12 cellular contexts compared by ENCODE assay signal in genomic region chr10:44385423-44385725, GRCh38. TPM values are rescaled to one million over a fixed set of nuclear protein-coding genes. Genes with fewer than 3 reads are reported as not detected.
A peak's percentile ranks its signal among the peaks of the same experiment; 100 is the strongest.
DNase-seq lines count a peak whose midpoint lies in the region; ATAC-seq, FAIRE-seq and TF ChIP-seq lines count a peak whose summit lies in the region.
"Had no signal": no experiment of that assay in that cellular context is flagged by ENCODE, and none has a peak within 500 bp of the region (broad histone marks: within the 10 kb centered on the region; RNA-seq: fewer than 3 reads in every experiment).

No MANE protein-coding gene starts in this region.

- no peak for ATAC-seq in HG03521 (IDR thresholded peaks at IDR 0.05; ENCODE audit: unreplicated experiment)
- ATAC-seq in HG03108 (IDR thresholded peaks at IDR 0.05; ENCODE audit: unreplicated experiment) = no peak

- peaks cover 0 to 4% (median 0%) of the 10 kb centered on the region in 4 experiments; a peak in 1 of 8 replicates for H3K36me3 ChIP-seq in H1 (ENCODE audit: control insufficient read depth in 2 of 4, insufficient read depth in 4 of 4, low read length in 3 of 4)
- no peaks in the 10 kb centered on the region for H3K36me3 ChIP-seq in neuronal stem cell (replicated peaks in 1 of 2; ENCODE audit: control insufficient read depth in 2 of 2, insufficient read depth in 2 of 2, low read length in 2 of 2)

- peak; percentile 6 for DNase-seq in stimulated activated CD4-positive, alpha-beta T cell treated with anti-CD3 and anti-CD28 coated beads, Interleukin-15, amount 100 ng/mL, for 24 hours
- no peak for DNase-seq in stimulated activated CD4-positive, alpha-beta T cell treated with anti-CD3 and anti-CD28 coated beads, Interleukin-1b, Interleukin-23, amount 100 ng/mL, for 48 hours
- DNase-seq in H1 (ENCODE audit: low read depth in 1 of 2, low spot score in 2 of 2) = no peak
- no peak for DNase-seq in neuronal stem cell (ENCODE audit: low spot score)
- DNase-seq in A172 (ENCODE audit: low spot score) = no peak
- DNase-seq in T-helper 9 cell = no peak
- DNase-seq: NCI-H748 treated with DMSO at 0.1 percent for 48 hours; stimulated activated CD8-positive, alpha-beta memory T cell treated with anti-CD3 and anti-CD28 coated beads, Interleukin-4, amount 100 ng/mL, for 48 hours had no signal

- H3K9ac ChIP-seq in H1 (replicated peaks in 1 of 4; ENCODE audit: extremely low read depth in 1 of 4, low read depth in 3 of 4, low read length in 3 of 4) = no peak overlapping the region
- H3K9ac ChIP-seq in neuronal stem cell (ENCODE audit: low read depth, low read length, poor library complexity) = no peak overlapping the region

- CTCF ChIA-PET in H1 (lab: Charles Lee; ENCODE audit: partially characterized antibody) = interaction anchor here (0.8 to 3.6 kb wide), 22 partner anchors 12 to 702 kb away, joined by 3 to 32 read pairs (median 4); no protein-coding TSS in a partner anchor

- peaks cover 0 to 13% of the 10 kb centered on the region in 2 experiments for H4K20me1 ChIP-seq in H1 (replicated peaks in 1 of 2; ENCODE audit: control insufficient read depth in 1 of 2, insufficient read depth in 2 of 2, low read length in 2 of 2)

- H4K5ac ChIP-seq in H1 (ENCODE audit: insufficient read length, low read depth, low read length) = no peak overlapping the region

- no peak for TF ChIP-seq CTCF in H1 (IDR thresholded peaks at IDR 0.05; ENCODE audit: control extremely low read depth in 1 of 3, insufficient read depth in 1 of 3, low read depth in 1 of 3, low read length in 3 of 3)

- H3K23me2 ChIP-seq in H1 (ENCODE audit: low read depth, low read length) = peaks cover 34% of the 10 kb centered on the region; the same call in 1 of the 2 replicates

- H3K4ac ChIP-seq in H1 (replicated peaks; ENCODE audit: insufficient read length, low read depth, low read length) (peak overlapping the region; percentile 82), neuronal stem cell (ENCODE audit: low read length) (no peak overlapping the region)

- H2BK12ac ChIP-seq in H1 (ENCODE audit: low read depth, low read length) (peak overlapping the region; percentile 55; the same call in 1 of the 2 replicates), neuronal stem cell (ENCODE audit: low read length) (peak overlapping the region; percentile 22)

- H2BK20ac ChIP-seq in H1 (ENCODE audit: low read length) = no peak overlapping the region

- H3K23ac ChIP-seq in H1 (ENCODE audit: insufficient read length) (no peak overlapping the region), neuronal stem cell (ENCODE audit: low read depth, low read length, poor library complexity) (no peak overlapping the region)

- H3K4me3 ChIP-seq in H1 (ENCODE audit: extremely low read depth in 1 of 4, insufficient read depth in 2 of 4, low read depth in 3 of 4, low read length in 4 of 4) (peak overlapping the region; percentile 39 to 83 (median 60)), neuronal stem cell (ENCODE audit: low read length in 2 of 2) (peak overlapping the region in 1 of 2 donors; percentile 69)

- peak overlapping the region; percentile 80 to 97 for H3K4me2 ChIP-seq in H1 (ENCODE audit: insufficient read depth in 1 of 2, low read depth in 2 of 2, low read length in 2 of 2)
- H3K4me2 ChIP-seq in neuronal stem cell (ENCODE audit: insufficient read depth, low read length, poor library complexity, severe bottlenecking) = peak overlapping the region; percentile 93

- H3K18ac ChIP-seq in H1 (ENCODE audit: extremely low read depth, low read length) (peak overlapping the region; percentile 83), neuronal stem cell (ENCODE audit: low read length) (peak overlapping the region; percentile 44)

- H2AFZ ChIP-seq in H1 (ENCODE audit: low read length) (no peak overlapping the region), neuronal stem cell (ENCODE audit: low read length) (peak overlapping the region; percentile 17)

- FAIRE-seq in H1 (lab: Jason Lieb, UNC) = no peak

- H3K27ac ChIP-seq in H1 (ENCODE audit: low read depth, low read length) = no peak overlapping the region
- H3K27ac ChIP-seq in neuronal stem cell (replicated peaks; ENCODE audit: low read length) = no peak overlapping the region
- H3K27ac ChIP-seq: foreskin keratinocyte had no signal

- H3K79me1 ChIP-seq in H1 (ENCODE audit: low read depth, low read length) (peaks cover 7% of the 10 kb centered on the region), neuronal stem cell (ENCODE audit: low read depth, low read length) (no peaks in the 10 kb centered on the region)

- 6% methylated on average over 23 of the region's 28 CpGs; no CpG with 5 or more reads in 1 of the 2 experiments for WGBS in H1 (ENCODE audit: extremely low coverage in 1 of 2, insufficient coverage in 1 of 2, insufficient read length in 1 of 2, insufficient replicate concordance in 2 of 2, low coverage in 1 of 2, low lambda C conversion rate in 2 of 2, missing lambda C conversion rate in 1 of 2), 2 experiments
- WGBS in neuronal stem cell (ENCODE audit: extremely low coverage in 2 of 2, insufficient read length in 2 of 2, insufficient replicate concordance in 1 of 2), 2 donors = no CpG with 5 or more reads among the region's 28 CpGs

- H3K14ac ChIP-seq in H1 (ENCODE audit: insufficient read length) (no peak overlapping the region), neuronal stem cell (ENCODE audit: low read length) (peak overlapping the region; percentile 71)

- H4K91ac ChIP-seq in H1 (replicated peaks; ENCODE audit: insufficient read length, low read length) = peak overlapping the region; percentile 87
- H4K91ac ChIP-seq in neuronal stem cell (ENCODE audit: low read depth, low read length, poor library complexity) = no peak overlapping the region

- no peak for TF ChIP-seq EP300 in H1 (IDR thresholded peaks at IDR 0.05; ENCODE audit: borderline replicate concordance in 1 of 2, low read depth in 2 of 2, low read length in 2 of 2)

- H3K9me3 ChIP-seq in H1 (ENCODE audit: insufficient read depth in 2 of 2, low read depth in 1 of 2, low read length in 1 of 2) (no peaks in the 10 kb centered on the region; a peak in 1 of 4 replicates), neuronal stem cell (replicated peaks in 1 of 2; ENCODE audit: control insufficient read depth in 2 of 2, insufficient read depth in 1 of 2, low read depth in 1 of 2, low read length in 2 of 2) (no peaks in the 10 kb centered on the region)

- no peak overlapping the region for H3K56ac ChIP-seq in H1 (replicated peaks; ENCODE audit: insufficient read length, low read depth, low read length)

- no peak for TF ChIP-seq RAD21 in H1 (IDR thresholded peaks at IDR 0.05 in 1 of 2, conservative IDR thresholded peaks at IDR 0.05 in 1 of 2; ENCODE audit: low read depth in 2 of 2, low read length in 2 of 2)

- H3K27me3 ChIP-seq in H1 (replicated peaks in 1 of 4; ENCODE audit: control insufficient read depth in 3 of 4, extremely low read depth in 1 of 4, insufficient read depth in 3 of 4, low read length in 3 of 4) = peaks cover 2 to 33% (median 26%) of the 10 kb centered on the region in 4 experiments
- H3K27me3 ChIP-seq in neuronal stem cell (ENCODE audit: control insufficient read depth in 3 of 3, insufficient read depth in 3 of 3, low read depth in 1 of 3, low read length in 3 of 3) = peaks cover 17 to 62% (median 42%) of the 10 kb centered on the region in 3 experiments

- H3K79me2 ChIP-seq in H1 (ENCODE audit: control insufficient read depth in 1 of 2, insufficient read depth in 2 of 2, low read length in 2 of 2) = peaks cover 3 to 39% of the 10 kb centered on the region in 2 experiments; a peak in 2 of 4 replicates

- no peak overlapping the region for H2AK5ac ChIP-seq in H1 (ENCODE audit: low read depth, low read length)
- peak overlapping the region; percentile 20 for H2AK5ac ChIP-seq in neuronal stem cell (ENCODE audit: low read depth, low read length)

- POLR2A ChIA-PET in H1 (lab: Charles Lee; ENCODE audit: partially characterized antibody) = interaction anchor here (0.7 to 1.5 kb wide), 6 partner anchors 15 to 74 kb away, joined by 3 to 9 read pairs (median 3); no protein-coding TSS in a partner anchor

- no peak overlapping the region for H2BK120ac ChIP-seq in H1 (replicated peaks; ENCODE audit: low read depth, low read length)
- peak overlapping the region; percentile 81 for H2BK120ac ChIP-seq in neuronal stem cell (ENCODE audit: low read depth, low read length)

- no peak overlapping the region for H4K8ac ChIP-seq in H1 (ENCODE audit: extremely low read depth, insufficient read depth, low read length)
- H4K8ac ChIP-seq in neuronal stem cell (ENCODE audit: low read depth, low read length) = no peak overlapping the region

- no peak overlapping the region for H2BK5ac ChIP-seq in H1 (ENCODE audit: low read depth, low read length)
- H2BK5ac ChIP-seq in neuronal stem cell (ENCODE audit: low read length) = no peak overlapping the region

- peaks cover 11 to 43% (median 27%) of the 10 kb centered on the region in 4 experiments for H3K4me1 ChIP-seq in H1 (replicated peaks in 1 of 4; ENCODE audit: control insufficient read depth in 3 of 4, insufficient read depth in 4 of 4, low read length in 3 of 4)
- peaks cover 0 to 30% of the 10 kb centered on the region in 2 donors for H3K4me1 ChIP-seq in neuronal stem cell (ENCODE audit: control insufficient read depth in 2 of 2, insufficient read depth in 1 of 2, low read depth in 1 of 2, low read length in 2 of 2)
- H3K4me1 ChIP-seq: foreskin keratinocyte had no signal

- H2BK15ac ChIP-seq in H1 (ENCODE audit: low read length) (peak overlapping the region; percentile 72; the same call in 1 of the 2 replicates), neuronal stem cell (ENCODE audit: low read length) (no peak overlapping the region)

- no peak for TF ChIP-seq POLR2A in H1 (IDR thresholded peaks at IDR 0.05; ENCODE audit: control extremely low read depth in 1 of 2, low read depth in 2 of 2, low read length in 2 of 2)

TF ChIP-seq in H1, 55 proteins besides CTCF, POLR2A, EP300 and RAD21 (continues in another document):
- TF ChIP-seq HDAC2 (IDR thresholded peaks at IDR 0.05; ENCODE audit: borderline replicate concordance in 1 of 2, low read depth in 2 of 2, low read length in 2 of 2) = no peak
- TF ChIP-seq KDM4A (IDR thresholded peaks at IDR 0.05; ENCODE audit: low read depth, low read length, severe bottlenecking) = peak; percentile 3

RNA-seq across cellular contexts. Expression of gene CXCL12, which starts 0.5 kb away (rescaled TPM):
- total RNA-seq in H1 (2021; fragmentation: NEBNext Ultra II Directional; extraction: Animal tissue kit (Norgen Biotek cat#: 25700)) = 48.0 and 51.4 TPM in 2 replicates
- polyA plus RNA-seq in H1 (2011; rRNA removed) = 53.8 and 79.9 TPM in 2 replicates
- 46.6 TPM for polyA plus RNA-seq in H1 (2011; cell fraction: cytosol; rRNA removed)
- 67.1 TPM for polyA plus RNA-seq in H1 (2011; cell fraction: nucleus; rRNA removed)
- polyA plus RNA-seq in H1 (2012, experiment 1 of 2) = 33.5 to 42.8 TPM (median 37.2 TPM) in 4 replicates
- polyA plus RNA-seq in H1 (2012, experiment 2 of 2) = 30.6 TPM
- polyA plus RNA-seq in H1 (2013, experiment 1 of 2) = 68.4 TPM
- 78.8 TPM for polyA plus RNA-seq in H1 (2013, experiment 2 of 2)
- polyA minus RNA-seq in H1 (2011; rRNA and poly(A)+ RNA removed) = 21.6 and 32.5 TPM in 2 replicates
- polyA minus RNA-seq in H1 (2011; cell fraction: cytosol; rRNA and poly(A)+ RNA removed) = 25.7 TPM
- polyA minus RNA-seq in H1 (2011; cell fraction: nucleus; rRNA and poly(A)+ RNA removed) = 36.3 TPM
- 0.54 TPM for polyA plus RNA-seq in neuronal stem cell (2013, experiment 1 of 2)
- polyA plus RNA-seq in neuronal stem cell (2013, experiment 2 of 2) = 0.64 TPM
- 0.02 TPM in 1 of 2 replicates, not detected in the other for total RNA-seq in A172 (2014; rRNA removed; shearing (Covaris generic))
- total RNA-seq: foreskin keratinocyte, HT1080 had no signal
- polyA plus RNA-seq: foreskin keratinocyte had no signal

Comparison
In these comparisons a context has a peak if more than half of its experiments do, and no peak if none do; other contexts are left out.
1. RNA of gene CXCL12, which starts 0.5 kb away (total RNA-seq): 48.0 to 51.4 TPM in H1; 0.02 TPM in A172; every median in the first group is over 10 times any median in the second.